Comparison of ENCODE assay signal across 1 cellular context in genomic region chr21:40623550-40623949, GRCh38.
TF ChIP-seq lines count a peak whose summit lies in the region.

No MANE protein-coding gene starts in this region.

TF ChIP-seq in H1, 55 proteins besides CTCF, POLR2A, EP300 and RAD21 (continued from another document):
- TF ChIP-seq, protein P1, sequence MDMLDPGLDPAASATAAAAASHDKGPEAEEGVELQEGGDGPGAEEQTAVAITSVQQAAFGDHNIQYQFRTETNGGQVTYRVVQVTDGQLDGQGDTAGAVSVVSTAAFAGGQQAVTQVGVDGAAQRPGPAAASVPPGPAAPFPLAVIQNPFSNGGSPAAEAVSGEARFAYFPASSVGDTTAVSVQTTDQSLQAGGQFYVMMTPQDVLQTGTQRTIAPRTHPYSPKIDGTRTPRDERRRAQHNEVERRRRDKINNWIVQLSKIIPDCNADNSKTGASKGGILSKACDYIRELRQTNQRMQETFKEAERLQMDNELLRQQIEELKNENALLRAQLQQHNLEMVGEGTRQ (IDR thresholded peaks at IDR 0.05; ENCODE audit: low read length) = no peak
- TF ChIP-seq, protein P2, sequence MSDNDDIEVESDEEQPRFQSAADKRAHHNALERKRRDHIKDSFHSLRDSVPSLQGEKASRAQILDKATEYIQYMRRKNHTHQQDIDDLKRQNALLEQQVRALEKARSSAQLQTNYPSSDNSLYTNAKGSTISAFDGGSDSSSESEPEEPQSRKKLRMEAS (IDR thresholded peaks at IDR 0.05) = no peak
- TF ChIP-seq ASH2L (IDR thresholded peaks at IDR 0.05; ENCODE audit: low read length) = no peak
- TF ChIP-seq TEAD4 (IDR thresholded peaks at IDR 0.05; ENCODE audit: low read depth, low read length) = no peak
